In the genomic region with DNA sequence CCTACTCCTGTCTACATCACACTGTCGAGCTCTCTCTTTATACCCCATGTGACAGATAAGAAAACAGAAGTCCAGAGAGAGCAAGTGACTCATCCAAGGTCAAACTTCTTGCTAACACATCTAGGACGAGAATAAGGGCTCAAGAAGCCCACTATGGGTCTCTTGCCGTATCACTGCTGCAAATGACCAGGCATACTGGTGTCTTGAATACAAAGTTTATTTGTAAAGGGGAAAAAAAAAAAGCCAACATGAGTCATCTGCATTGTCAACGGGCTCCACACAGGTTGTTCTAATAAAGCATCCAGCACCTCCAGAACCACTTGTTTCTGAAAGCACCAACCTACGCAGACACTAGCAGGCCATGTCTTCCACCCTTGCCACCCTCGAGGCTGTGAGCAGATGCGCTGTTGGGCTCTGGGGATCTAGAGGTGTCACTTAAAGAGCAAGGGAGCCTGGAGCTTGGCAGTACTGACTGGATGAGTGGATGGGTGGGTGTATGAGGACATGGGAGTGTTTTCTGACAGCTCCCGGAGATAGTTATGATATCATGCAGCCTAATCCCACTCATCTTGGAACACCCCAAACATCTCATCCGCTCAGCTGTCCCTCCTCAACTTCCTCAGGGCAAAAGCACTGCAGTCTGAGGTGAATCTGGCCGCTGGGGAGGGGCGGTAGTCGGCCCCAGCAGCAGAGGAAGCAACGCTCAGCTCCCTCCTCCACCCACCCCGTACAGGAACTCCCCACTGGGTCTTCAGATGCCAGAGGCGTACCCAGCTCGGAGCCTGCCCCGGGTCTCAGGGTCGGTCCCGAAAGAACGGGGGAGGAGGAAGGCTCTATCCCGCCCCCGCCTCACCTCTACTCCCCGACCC, we compare ENCODE assay signal across 1 cellular context.
TF ChIP-seq lines count a peak whose summit lies in the region.

No MANE protein-coding gene starts in this region.

TF ChIP-seq in GM12878, 131 proteins besides CTCF, POLR2A, EP300 and RAD21 (continued from another document):
- TF ChIP-seq, protein P1, sequence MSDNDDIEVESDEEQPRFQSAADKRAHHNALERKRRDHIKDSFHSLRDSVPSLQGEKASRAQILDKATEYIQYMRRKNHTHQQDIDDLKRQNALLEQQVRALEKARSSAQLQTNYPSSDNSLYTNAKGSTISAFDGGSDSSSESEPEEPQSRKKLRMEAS (IDR thresholded peaks at IDR 0.05; ENCODE audit: low read depth, low read length) = no peak
- TF ChIP-seq NBN (IDR thresholded peaks at IDR 0.05) (0 out of 2 replicates have a peak, but pooled peaks have one; percentile 35), HDGF (IDR thresholded peaks at IDR 0.05) (0 out of 2 replicates have a peak, but pooled peaks have one; percentile 27), ZNF687 (IDR thresholded peaks at IDR 0.05) (no peak; the same call in 1 of the 2 replicates), ZBED1 (IDR thresholded peaks at IDR 0.05; ENCODE audit: borderline replicate concordance) (no peak), RFX5 (IDR thresholded peaks at IDR 0.05; ENCODE audit: low read depth, low read length) (no peak), CEBPB (IDR thresholded peaks at IDR 0.05; ENCODE audit: borderline replicate concordance in 1 of 2, low read depth in 2 of 2, low read length in 2 of 2) (no peak), PML (IDR thresholded peaks at IDR 0.05; ENCODE audit: low read length) (no peak), EED (IDR thresholded peaks at IDR 0.05; ENCODE audit: low read depth) (peak; percentile 60; the same call in 1 of the 2 replicates), GABPA (IDR thresholded peaks at IDR 0.05; ENCODE audit: low read depth) (no peak), BACH1 (IDR thresholded peaks at IDR 0.05; ENCODE audit: borderline replicate concordance) (no peak), ATF2 (IDR thresholded peaks at IDR 0.05; ENCODE audit: low read length) (no peak; the same call in 1 of the 2 replicates), TCF7 (IDR thresholded peaks at IDR 0.05; ENCODE audit: borderline replicate concordance) (no peak), CBX5 (IDR thresholded peaks at IDR 0.05; ENCODE audit: low read depth) (no peak), DPF2 (IDR thresholded peaks at IDR 0.05) (0 out of 2 replicates have a peak, but pooled peaks have one; percentile 32), NR2F1 (conservative IDR thresholded peaks at IDR 0.05) (peak; percentile 32; the same call in 1 of the 2 replicates), RELA (IDR thresholded peaks at IDR 0.05; ENCODE audit: borderline replicate concordance, partially characterized antibody) (no peak), SUPT20H (IDR thresholded peaks at IDR 0.05; ENCODE audit: borderline replicate concordance, control insufficient read depth, low read depth, low read length) (no peak)
- TF ChIP-seq, protein P2, sequence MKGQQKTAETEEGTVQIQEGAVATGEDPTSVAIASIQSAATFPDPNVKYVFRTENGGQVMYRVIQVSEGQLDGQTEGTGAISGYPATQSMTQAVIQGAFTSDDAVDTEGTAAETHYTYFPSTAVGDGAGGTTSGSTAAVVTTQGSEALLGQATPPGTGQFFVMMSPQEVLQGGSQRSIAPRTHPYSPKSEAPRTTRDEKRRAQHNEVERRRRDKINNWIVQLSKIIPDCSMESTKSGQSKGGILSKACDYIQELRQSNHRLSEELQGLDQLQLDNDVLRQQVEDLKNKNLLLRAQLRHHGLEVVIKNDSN (IDR thresholded peaks at IDR 0.05; ENCODE audit: borderline replicate concordance, extremely low read length, insufficient read depth, low read depth, low read length) = no peak
- TF ChIP-seq, protein P3, sequence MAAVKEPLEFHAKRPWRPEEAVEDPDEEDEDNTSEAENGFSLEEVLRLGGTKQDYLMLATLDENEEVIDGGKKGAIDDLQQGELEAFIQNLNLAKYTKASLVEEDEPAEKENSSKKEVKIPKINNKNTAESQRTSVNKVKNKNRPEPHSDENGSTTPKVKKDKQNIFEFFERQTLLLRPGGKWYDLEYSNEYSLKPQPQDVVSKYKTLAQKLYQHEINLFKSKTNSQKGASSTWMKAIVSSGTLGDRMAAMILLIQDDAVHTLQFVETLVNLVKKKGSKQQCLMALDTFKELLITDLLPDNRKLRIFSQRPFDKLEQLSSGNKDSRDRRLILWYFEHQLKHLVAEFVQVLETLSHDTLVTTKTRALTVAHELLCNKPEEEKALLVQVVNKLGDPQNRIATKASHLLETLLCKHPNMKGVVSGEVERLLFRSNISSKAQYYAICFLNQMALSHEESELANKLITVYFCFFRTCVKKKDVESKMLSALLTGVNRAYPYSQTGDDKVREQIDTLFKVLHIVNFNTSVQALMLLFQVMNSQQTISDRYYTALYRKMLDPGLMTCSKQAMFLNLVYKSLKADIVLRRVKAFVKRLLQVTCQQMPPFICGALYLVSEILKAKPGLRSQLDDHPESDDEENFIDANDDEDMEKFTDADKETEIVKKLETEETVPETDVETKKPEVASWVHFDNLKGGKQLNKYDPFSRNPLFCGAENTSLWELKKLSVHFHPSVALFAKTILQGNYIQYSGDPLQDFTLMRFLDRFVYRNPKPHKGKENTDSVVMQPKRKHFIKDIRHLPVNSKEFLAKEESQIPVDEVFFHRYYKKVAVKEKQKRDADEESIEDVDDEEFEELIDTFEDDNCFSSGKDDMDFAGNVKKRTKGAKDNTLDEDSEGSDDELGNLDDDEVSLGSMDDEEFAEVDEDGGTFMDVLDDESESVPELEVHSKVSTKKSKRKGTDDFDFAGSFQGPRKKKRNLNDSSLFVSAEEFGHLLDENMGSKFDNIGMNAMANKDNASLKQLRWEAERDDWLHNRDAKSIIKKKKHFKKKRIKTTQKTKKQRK (IDR thresholded peaks at IDR 0.05; ENCODE audit: low read depth, low read length) = no peak
- TF ChIP-seq, protein P4, sequence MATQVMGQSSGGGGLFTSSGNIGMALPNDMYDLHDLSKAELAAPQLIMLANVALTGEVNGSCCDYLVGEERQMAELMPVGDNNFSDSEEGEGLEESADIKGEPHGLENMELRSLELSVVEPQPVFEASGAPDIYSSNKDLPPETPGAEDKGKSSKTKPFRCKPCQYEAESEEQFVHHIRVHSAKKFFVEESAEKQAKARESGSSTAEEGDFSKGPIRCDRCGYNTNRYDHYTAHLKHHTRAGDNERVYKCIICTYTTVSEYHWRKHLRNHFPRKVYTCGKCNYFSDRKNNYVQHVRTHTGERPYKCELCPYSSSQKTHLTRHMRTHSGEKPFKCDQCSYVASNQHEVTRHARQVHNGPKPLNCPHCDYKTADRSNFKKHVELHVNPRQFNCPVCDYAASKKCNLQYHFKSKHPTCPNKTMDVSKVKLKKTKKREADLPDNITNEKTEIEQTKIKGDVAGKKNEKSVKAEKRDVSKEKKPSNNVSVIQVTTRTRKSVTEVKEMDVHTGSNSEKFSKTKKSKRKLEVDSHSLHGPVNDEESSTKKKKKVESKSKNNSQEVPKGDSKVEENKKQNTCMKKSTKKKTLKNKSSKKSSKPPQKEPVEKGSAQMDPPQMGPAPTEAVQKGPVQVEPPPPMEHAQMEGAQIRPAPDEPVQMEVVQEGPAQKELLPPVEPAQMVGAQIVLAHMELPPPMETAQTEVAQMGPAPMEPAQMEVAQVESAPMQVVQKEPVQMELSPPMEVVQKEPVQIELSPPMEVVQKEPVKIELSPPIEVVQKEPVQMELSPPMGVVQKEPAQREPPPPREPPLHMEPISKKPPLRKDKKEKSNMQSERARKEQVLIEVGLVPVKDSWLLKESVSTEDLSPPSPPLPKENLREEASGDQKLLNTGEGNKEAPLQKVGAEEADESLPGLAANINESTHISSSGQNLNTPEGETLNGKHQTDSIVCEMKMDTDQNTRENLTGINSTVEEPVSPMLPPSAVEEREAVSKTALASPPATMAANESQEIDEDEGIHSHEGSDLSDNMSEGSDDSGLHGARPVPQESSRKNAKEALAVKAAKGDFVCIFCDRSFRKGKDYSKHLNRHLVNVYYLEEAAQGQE (IDR thresholded peaks at IDR 0.05; ENCODE audit: low read depth, low read length) = no peak
- TF ChIP-seq, protein P5, sequence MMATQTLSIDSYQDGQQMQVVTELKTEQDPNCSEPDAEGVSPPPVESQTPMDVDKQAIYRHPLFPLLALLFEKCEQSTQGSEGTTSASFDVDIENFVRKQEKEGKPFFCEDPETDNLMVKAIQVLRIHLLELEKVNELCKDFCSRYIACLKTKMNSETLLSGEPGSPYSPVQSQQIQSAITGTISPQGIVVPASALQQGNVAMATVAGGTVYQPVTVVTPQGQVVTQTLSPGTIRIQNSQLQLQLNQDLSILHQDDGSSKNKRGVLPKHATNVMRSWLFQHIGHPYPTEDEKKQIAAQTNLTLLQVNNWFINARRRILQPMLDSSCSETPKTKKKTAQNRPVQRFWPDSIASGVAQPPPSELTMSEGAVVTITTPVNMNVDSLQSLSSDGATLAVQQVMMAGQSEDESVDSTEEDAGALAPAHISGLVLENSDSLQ (IDR thresholded peaks at IDR 0.05) = 0 out of 2 replicates have a peak, but pooled peaks have one; percentile 4
